ENCODE assay signal across 9 cellular contexts in the genomic region with DNA sequence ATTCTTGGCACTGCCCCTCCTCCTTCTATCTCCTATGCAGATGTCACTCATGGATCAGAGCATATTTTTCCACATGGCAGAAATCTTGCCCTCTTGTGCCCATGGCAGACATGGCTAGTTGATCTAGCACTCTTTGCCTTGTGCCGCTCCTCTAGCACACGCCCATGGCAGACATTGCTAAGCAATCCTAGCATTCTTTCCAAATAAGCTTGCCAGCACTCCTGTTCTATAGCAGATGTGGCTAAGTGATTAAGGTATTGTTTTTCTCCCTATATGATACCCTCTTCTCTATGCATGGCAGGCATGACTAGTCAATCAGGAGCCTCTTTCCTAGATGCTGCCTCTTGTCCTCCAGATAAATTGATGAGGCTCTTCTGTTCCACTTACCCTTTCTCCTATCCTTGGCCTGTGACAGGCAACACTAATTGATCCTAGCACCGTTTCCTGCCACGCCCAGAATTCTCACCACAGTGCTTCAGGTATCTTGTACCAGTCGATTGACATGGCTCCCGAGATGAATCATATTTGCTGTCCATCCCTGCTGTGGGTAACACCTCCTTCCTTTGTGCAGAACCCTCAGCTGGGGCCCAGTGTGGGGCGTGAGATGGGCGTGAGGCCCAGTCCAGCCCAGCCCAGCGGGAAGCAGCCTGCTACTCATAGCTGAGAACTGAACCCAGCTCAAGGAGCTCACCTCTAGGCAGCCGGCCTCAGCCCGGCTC. TPM values are rescaled to one million over a fixed set of nuclear protein-coding genes. Genes with fewer than 3 reads are reported as not detected.
DNase-seq lines count a peak whose midpoint lies in the region; ATAC-seq and TF ChIP-seq lines count a peak whose summit lies in the region.
"Had no signal": no experiment of that assay in that cellular context is flagged by ENCODE, and none has a peak within 500 bp of the region (broad histone marks: within the 10 kb centered on the region; RNA-seq: fewer than 3 reads in every experiment).

No MANE protein-coding gene starts in this region.

- POLR2A ChIA-PET in activated CD8-positive, alpha-beta T cell treated with anti-CD3 and anti-CD28 coated beads, Interleukin-2, amount 10 ng/mL, durations not matched to agents 7 days and 5 days (lab: Charles Lee) = interaction anchor here (1.2 to 1.5 kb wide), 3 partner anchors 9 to 108 kb away, joined by 3 to 4 read pairs (median 3); a partner anchor contains a TSS

- no peak overlapping the region for H3K4me3 Mint-ChIP-seq in activated CD8-positive, alpha-beta T cell treated with anti-CD3 and anti-CD28 coated beads, Interleukin-2, amount 10 ng/mL, durations not matched to agents 7 days and 5 days

- ATAC-seq in Right ventricle myocardium inferior (no peak), upper lobe of right lung (peak; percentile 2), GM19452 (IDR thresholded peaks at IDR 0.05; ENCODE audit: unreplicated experiment) (no peak)
- peak; percentile 47 for ATAC-seq in activated CD8-positive, alpha-beta T cell treated with anti-CD3 and anti-CD28 coated beads, Interleukin-2, amount 10 ng/mL, durations not matched to agents 7 days and 5 days

- no peaks in the 10 kb centered on the region for H3K27me3 Mint-ChIP-seq in activated CD8-positive, alpha-beta T cell treated with anti-CD3 and anti-CD28 coated beads, Interleukin-2, amount 10 ng/mL, durations not matched to agents 7 days and 5 days (ENCODE audit: low read depth)

- H3K27ac ChIP-seq in upper lobe of right lung (no peak overlapping the region), substantia nigra (ENCODE audit: low read depth, low read length, poor library complexity, severe bottlenecking) (no peak overlapping the region)

- no peaks in the 10 kb centered on the region for H3K27me3 ChIP-seq in upper lobe of right lung

- CTCF ChIA-PET in activated CD8-positive, alpha-beta T cell treated with anti-CD3 and anti-CD28 coated beads, Interleukin-2, amount 10 ng/mL, durations not matched to agents 7 days and 5 days (lab: Charles Lee) = interaction anchor here (1.0 kb wide), 2 partner anchors 27 to 62 kb away, joined by 3 to 4 read pairs; a partner anchor contains a TSS

- H3K9me3 ChIP-seq in upper lobe of right lung = no peaks in the 10 kb centered on the region

- H3K4me3 ChIP-seq in upper lobe of right lung = no peak overlapping the region

- no peaks in the 10 kb centered on the region for H3K9me3 Mint-ChIP-seq in activated CD8-positive, alpha-beta T cell treated with anti-CD3 and anti-CD28 coated beads, Interleukin-2, amount 10 ng/mL, durations not matched to agents 7 days and 5 days (ENCODE audit: insufficient read depth)

- peaks cover 10% of the 10 kb centered on the region for H3K4me1 ChIP-seq in upper lobe of right lung

- intact Hi-C loops in Right ventricle myocardium inferior (cut with DNase I) (no loop called here), cardiac septum (cut with DNase I) (no loop called here), upper lobe of right lung (cut with DNase I) (no loop called here)

- peaks cover 99% of the 10 kb centered on the region for H3K36me3 ChIP-seq in upper lobe of right lung

- peaks cover 36% of the 10 kb centered on the region for H3K4me1 Mint-ChIP-seq in activated CD8-positive, alpha-beta T cell treated with anti-CD3 and anti-CD28 coated beads, Interleukin-2, amount 10 ng/mL, durations not matched to agents 7 days and 5 days (ENCODE audit: low read depth)

- no peak for TF ChIP-seq CTCF in upper lobe of right lung (IDR thresholded peaks at IDR 0.05)

- H3K27ac Mint-ChIP-seq in activated CD8-positive, alpha-beta T cell treated with anti-CD3 and anti-CD28 coated beads, Interleukin-2, amount 10 ng/mL, durations not matched to agents 7 days and 5 days = peak overlapping the region; percentile 55

- peaks cover 42% of the 10 kb centered on the region for H3K36me3 Mint-ChIP-seq in activated CD8-positive, alpha-beta T cell treated with anti-CD3 and anti-CD28 coated beads, Interleukin-2, amount 10 ng/mL, durations not matched to agents 7 days and 5 days (ENCODE audit: low read depth)

- DNase-seq in Right ventricle myocardium inferior (ENCODE audit: missing footprints) = peak; percentile 23
- no peak for DNase-seq in cardiac septum (ENCODE audit: low spot score)
- DNase-seq in activated CD8-positive, alpha-beta T cell treated with anti-CD3 and anti-CD28 coated beads, Interleukin-2, amount 10 ng/mL, durations not matched to agents 7 days and 5 days = peak; percentile 50
- peak; percentile 35 for DNase-seq in glomerular visceral epithelial cell (ENCODE audit: extremely low spot score)
- no peak for DNase-seq in upper lobe of right lung
- DNase-seq in substantia nigra (lab: John Stamatoyannopoulos, UW) = no peak
- no peak for DNase-seq in NCI-H510A treated with DMSO at 0.1 percent for 48 hours (lab: John Stamatoyannopoulos, UW)
- DNase-seq: effector CD8-positive, alpha-beta T cell had no signal

RNA-seq across cellular contexts. Expression of a gene that starts 26.9 kb away (rescaled TPM):
- total RNA-seq in Right ventricle myocardium inferior (30.3 TPM), cardiac septum (25.6 TPM), upper lobe of right lung (25.3 TPM)
- 10 to 100 TPM in 1 of 2 experiments, 1 to 10 TPM in 1; 9.3 to 11.2 TPM for total RNA-seq in activated CD8-positive, alpha-beta T cell treated with anti-CD3 and anti-CD28 coated beads, Interleukin-2, amount 10 ng/mL, durations not matched to agents 7 days and 5 days

RNA-seq across cellular contexts. Expression of a gene that starts 39.1 kb away (rescaled TPM):
- total RNA-seq in Right ventricle myocardium inferior (1.5 TPM), cardiac septum (0.32 TPM), upper lobe of right lung (7.4 TPM)
- total RNA-seq in activated CD8-positive, alpha-beta T cell treated with anti-CD3 and anti-CD28 coated beads, Interleukin-2, amount 10 ng/mL, durations not matched to agents 7 days and 5 days = 1 to 10 TPM; 1.1 to 2.2 TPM

Comparison
In these comparisons a context has a peak if more than half of its experiments do, and no peak if none do; other contexts are left out.
1. DNase-seq: peak in Right ventricle myocardium inferior (single experiment), activated CD8-positive, alpha-beta T cell treated with anti-CD3 and anti-CD28 coated beads, Interleukin-2, amount 10 ng/mL, durations not matched to agents 7 days and 5 days (single experiment) and glomerular visceral epithelial cell (single experiment); none in cardiac septum (single experiment), upper lobe of right lung (single experiment), substantia nigra (0 of 49) and NCI-H510A treated with DMSO at 0.1 percent for 48 hours (single experiment).
2. ATAC-seq: peak in activated CD8-positive, alpha-beta T cell treated with anti-CD3 and anti-CD28 coated beads, Interleukin-2, amount 10 ng/mL, durations not matched to agents 7 days and 5 days (single experiment) and upper lobe of right lung (single experiment); none in Right ventricle myocardium inferior (single experiment) and GM19452 (single experiment).